1 cellular context compared by ENCODE assay signal in genomic region chr16:4350787-4351659, GRCh38.
A peak's percentile ranks its signal among the peaks of the same experiment; 100 is the strongest.
TF ChIP-seq lines count a peak whose summit lies in the region.

TSS of gene PAM16 (minus strand) at chr16:4351321. CDS start at chr16:4351234, 87 bp downstream.

TF ChIP-seq in K562, 482 proteins besides CTCF, POLR2A, EP300 and RAD21 (continued from another document and continues in another):
- TF ChIP-seq MGA (IDR thresholded peaks at IDR 0.05) (peak; percentile 74), HLTF (IDR thresholded peaks at IDR 0.05) (peak; percentile 71; the same call in 1 of the 2 replicates), NCOA2 (IDR thresholded peaks at IDR 0.05; ENCODE audit: partially characterized antibody in 2 of 2) (no peak), PHF20 (IDR thresholded peaks at IDR 0.05; ENCODE audit: partially characterized antibody) (no peak), TSHZ1 (CRISPR knock-in tag; IDR thresholded peaks at IDR 0.05) (no peak), CREBBP (IDR thresholded peaks at IDR 0.05; ENCODE audit: low read depth, low read length) (no peak), HNRNPH1 (optimal IDR thresholded peaks at IDR 0.05; ENCODE audit: low read depth, low read length) (no peak), BRD4 (IDR thresholded peaks at IDR 0.05) (no peak), STAT5A (IDR thresholded peaks at IDR 0.05; ENCODE audit: borderline replicate concordance, low read length) (no peak), GTF2B (IDR thresholded peaks at IDR 0.05; ENCODE audit: extremely low read depth, insufficient read length) (no peak), NRF1 (conservative IDR thresholded peaks at IDR 0.05 in 1 of 2, IDR thresholded peaks at IDR 0.05 in 1 of 2) (peak; percentile 97), CTCFL (IDR thresholded peaks at IDR 0.05; ENCODE audit: borderline replicate concordance, insufficient read depth, low read depth, low read length, poor library complexity, severe bottlenecking) (peak; percentile 10), ZNF76 (CRISPR knock-in tag; IDR thresholded peaks at IDR 0.05; ENCODE audit: borderline replicate concordance) (no peak), BACH1 (tag; IDR thresholded peaks at IDR 0.05) (no peak), MLX (CRISPR knock-in tag; conservative IDR thresholded peaks at IDR 0.05) (no peak), FOXP4 (CRISPR knock-in tag; IDR thresholded peaks at IDR 0.05; ENCODE audit: borderline replicate concordance) (peak; percentile 80; the same call in 1 of the 2 replicates), ZNF644 (tag; IDR thresholded peaks at IDR 0.05; ENCODE audit: low read depth) (no peak), ZC3H4 (CRISPR knock-in tag; IDR thresholded peaks at IDR 0.05; ENCODE audit: borderline replicate concordance) (no peak), RBM39 (optimal IDR thresholded peaks at IDR 0.05; ENCODE audit: low read depth, low read length) (no peak), ARNT (IDR thresholded peaks at IDR 0.05) (no peak), CLOCK (CRISPR knock-in tag; IDR thresholded peaks at IDR 0.05; ENCODE audit: borderline replicate concordance) (no peak), ZFPM2 (CRISPR knock-in tag; IDR thresholded peaks at IDR 0.05) (no peak), FOXA1 (IDR thresholded peaks at IDR 0.05; ENCODE audit: borderline replicate concordance) (no peak), MITF (IDR thresholded peaks at IDR 0.05) (no peak)
